19 cellular contexts compared by ENCODE assay signal in genomic region chr1:47682198-47682597, GRCh38.
DNase-seq lines count a peak whose midpoint lies in the region; ATAC-seq and TF ChIP-seq lines count a peak whose summit lies in the region.
"Had no signal": no experiment of that assay in that cellular context is flagged by ENCODE, and none has a peak within 500 bp of the region (broad histone marks: within the 10 kb centered on the region; RNA-seq: fewer than 3 reads in every experiment).

No MANE protein-coding gene starts in this region.

- H3K4me1 Mint-ChIP-seq in activated CD8-positive, alpha-beta memory T cell treated with anti-CD3 and anti-CD28 coated beads, Interleukin-2, amount 10 ng/mL, durations not matched to agents 7 days and 5 days, result no peaks in the 10 kb centered on the region
- peaks cover 37% of the 10 kb centered on the region for H3K4me1 Mint-ChIP-seq in neural progenitor cell
- no peaks in the 10 kb centered on the region for H3K4me1 Mint-ChIP-seq in MCF 10A (ENCODE audit: insufficient read depth, unreplicated experiment)
- H3K4me1 Mint-ChIP-seq: CD4-positive, CD25-positive, alpha-beta regulatory T cell had no signal

- H3K4me1 ChIP-seq in colonic mucosa (no peaks in the 10 kb centered on the region), neural progenitor cell (peaks cover 34% of the 10 kb centered on the region), thyroid gland (no peaks in the 10 kb centered on the region)
- H3K4me1 ChIP-seq: Peyer's patch had no signal

- BruUV-seq in MCF 10A (replicated peaks; lab: Mats Ljungman, UMichigan), result no TSS peak

- peaks cover 21% of the 10 kb centered on the region for H3F3A ChIP-seq in neural progenitor cell (ENCODE audit: low read depth)

- no peaks in the 10 kb centered on the region for H3K79me2 ChIP-seq in neural progenitor cell (ENCODE audit: low read depth)

- TF ChIP-seq POLR2A in thyroid gland (IDR thresholded peaks at IDR 0.05), result no peak

- no peaks in the 10 kb centered on the region for H4K20me1 ChIP-seq in neural progenitor cell (ENCODE audit: low read depth)

- no peak overlapping the region for H2AFZ ChIP-seq in neural progenitor cell (replicated peaks)

- H3K9me3 Mint-ChIP-seq in activated CD8-positive, alpha-beta memory T cell treated with anti-CD3 and anti-CD28 coated beads, Interleukin-2, amount 10 ng/mL, durations not matched to agents 7 days and 5 days (ENCODE audit: low read depth), result no peaks in the 10 kb centered on the region
- H3K9me3 Mint-ChIP-seq in neural progenitor cell (no peaks in the 10 kb centered on the region), MCF 10A (ENCODE audit: unreplicated experiment) (no peaks in the 10 kb centered on the region)

- intact Hi-C loops in colonic mucosa (cut with DNase I) (no loop called here), thyroid gland (cut with DNase I) (no loop called here), MCF 10A (cut with micrococcal nuclease) (no loop called here)

- no peak overlapping the region for H3K4me2 ChIP-seq in neural progenitor cell

- no peak overlapping the region for H3K27ac Mint-ChIP-seq in activated CD8-positive, alpha-beta memory T cell treated with anti-CD3 and anti-CD28 coated beads, Interleukin-2, amount 10 ng/mL, durations not matched to agents 7 days and 5 days
- H3K27ac Mint-ChIP-seq in neural progenitor cell (peak overlapping the region; percentile 32), MCF 10A (ENCODE audit: low read depth, unreplicated experiment) (no peak overlapping the region)
- H3K27ac Mint-ChIP-seq: CD4-positive, CD25-positive, alpha-beta regulatory T cell had no signal

- 43 to 67% methylated on average over 6 to 7 of the region's 7 CpGs for WGBS in thyroid gland, 2 donors

- no peak overlapping the region for H3K9ac ChIP-seq in colonic mucosa (ENCODE audit: low read depth in 2 of 2, low read length in 2 of 2)
- H3K9ac ChIP-seq in neural progenitor cell, result no peak overlapping the region

- TF ChIP-seq CTCF in colonic mucosa (IDR thresholded peaks at IDR 0.05), result no peak
- no peak for TF ChIP-seq CTCF in neural progenitor cell (IDR thresholded peaks at IDR 0.05)
- TF ChIP-seq CTCF in thyroid gland (IDR thresholded peaks at IDR 0.05), result no peak
- no peak for TF ChIP-seq CTCF in MCF 10A (IDR thresholded peaks at IDR 0.05; ENCODE audit: unreplicated experiment)

- H3K27ac ChIP-seq in colonic mucosa, result no peak overlapping the region
- no peak overlapping the region for H3K27ac ChIP-seq in neural progenitor cell
- no peak overlapping the region for H3K27ac ChIP-seq in thyroid gland
- H3K27ac ChIP-seq: Peyer's patch had no signal

- CTCF ChIA-PET in activated CD8-positive, alpha-beta memory T cell treated with anti-CD3 and anti-CD28 coated beads, Interleukin-2, amount 10 ng/mL, durations not matched to agents 7 days and 5 days (lab: Charles Lee), result no interaction called here
- CTCF ChIA-PET in MCF 10A (lab: Yijun Ruan, JAX), result interaction anchor here (0.7 kb wide), 1 partner anchor 246 kb away, joined by 3 read pairs; no protein-coding TSS in a partner anchor

- no peak overlapping the region for H3K4me3 ChIP-seq in colonic mucosa
- H3K4me3 ChIP-seq in neural progenitor cell, result no peak overlapping the region
- H3K4me3 ChIP-seq in thyroid gland (replicated peaks in 1 of 3), result no peak overlapping the region
- H3K4me3 ChIP-seq: Peyer's patch had no signal

- no peak for ATAC-seq in activated CD8-positive, alpha-beta memory T cell treated with anti-CD3 and anti-CD28 coated beads, Interleukin-2, amount 10 ng/mL, durations not matched to agents 7 days and 5 days

- POLR2A ChIA-PET in MCF 10A (lab: Yijun Ruan, JAX), result no interaction called here

- H3K4me3 Mint-ChIP-seq in activated CD8-positive, alpha-beta memory T cell treated with anti-CD3 and anti-CD28 coated beads, Interleukin-2, amount 10 ng/mL, durations not matched to agents 7 days and 5 days, result no peak overlapping the region
- H3K4me3 Mint-ChIP-seq in neural progenitor cell, result no peak overlapping the region
- no peak overlapping the region for H3K4me3 Mint-ChIP-seq in MCF 10A (ENCODE audit: unreplicated experiment)
- H3K4me3 Mint-ChIP-seq: CD4-positive, CD25-positive, alpha-beta regulatory T cell had no signal

- H3K9me3 ChIP-seq in colonic mucosa (no peaks in the 10 kb centered on the region), neural progenitor cell (ENCODE audit: low read depth) (no peaks in the 10 kb centered on the region), thyroid gland (no peaks in the 10 kb centered on the region)
- H3K9me3 ChIP-seq: Peyer's patch had no signal

- no peaks in the 10 kb centered on the region for H3K27me3 ChIP-seq in colonic mucosa
- no peaks in the 10 kb centered on the region for H3K27me3 ChIP-seq in neural progenitor cell
- no peaks in the 10 kb centered on the region for H3K27me3 ChIP-seq in thyroid gland
- H3K27me3 ChIP-seq: Peyer's patch had no signal

- DNase-seq in activated CD8-positive, alpha-beta memory T cell treated with anti-CD3 and anti-CD28 coated beads, Interleukin-2, amount 10 ng/mL, durations not matched to agents 7 days and 5 days, result peak; percentile 33
- DNase-seq in colonic mucosa (peak; percentile 13), neural progenitor cell (ENCODE audit: low spot score) (no peak), thyroid gland (peak; percentile 13 to 28), MCF 10A (ENCODE audit: unreplicated experiment) (no peak), NCI-H2171 treated with DMSO at 0.1 percent for 48 hours (lab: John Stamatoyannopoulos, UW) (no peak), NCI-H128 (lab: John Stamatoyannopoulos, UW; ENCODE audit: unreplicated experiment) (no peak)
- DNase-seq: CD4-positive, CD25-positive, alpha-beta regulatory T cell; COR-L47; DMS79; KG1; NCI-H1092 treated with DMSO at 0.1 percent for 48 hours; NCI-H146; NCI-H2029; NCI-H226; NCI-H524; NCI-H774; NK-92 treated with Interleukin-12 subunit alpha and Interleukin-12 subunit beta, amount 100 ng/mL, for 24 hours; Peyer's patch had no signal

- H3K36me3 ChIP-seq in colonic mucosa, result no peaks in the 10 kb centered on the region
- H3K36me3 ChIP-seq in neural progenitor cell, result no peaks in the 10 kb centered on the region
- no peaks in the 10 kb centered on the region for H3K36me3 ChIP-seq in thyroid gland
- H3K36me3 ChIP-seq: Peyer's patch had no signal

- H3K27me3 Mint-ChIP-seq in activated CD8-positive, alpha-beta memory T cell treated with anti-CD3 and anti-CD28 coated beads, Interleukin-2, amount 10 ng/mL, durations not matched to agents 7 days and 5 days, result peaks cover 6% of the 10 kb centered on the region
- H3K27me3 Mint-ChIP-seq in neural progenitor cell (ENCODE audit: insufficient read depth, low read depth), result peaks cover 12% of the 10 kb centered on the region
- H3K27me3 Mint-ChIP-seq in MCF 10A (ENCODE audit: insufficient read depth, unreplicated experiment), result no peaks in the 10 kb centered on the region
- H3K27me3 Mint-ChIP-seq: CD4-positive, CD25-positive, alpha-beta regulatory T cell had no signal

- no peaks in the 10 kb centered on the region for H3K36me3 Mint-ChIP-seq in activated CD8-positive, alpha-beta memory T cell treated with anti-CD3 and anti-CD28 coated beads, Interleukin-2, amount 10 ng/mL, durations not matched to agents 7 days and 5 days
- H3K36me3 Mint-ChIP-seq in neural progenitor cell (no peaks in the 10 kb centered on the region), MCF 10A (ENCODE audit: insufficient read depth, unreplicated experiment) (peaks cover 10% of the 10 kb centered on the region)
- H3K36me3 Mint-ChIP-seq: CD4-positive, CD25-positive, alpha-beta regulatory T cell had no signal

Comparison
In these comparisons a context has a peak if more than half of its experiments do, and no peak if none do; other contexts are left out.
1. DNase-seq: peak in activated CD8-positive, alpha-beta memory T cell treated with anti-CD3 and anti-CD28 coated beads, Interleukin-2, amount 10 ng/mL, durations not matched to agents 7 days and 5 days (single experiment), colonic mucosa (single experiment) and thyroid gland (2 of 2); none in neural progenitor cell (single experiment), MCF 10A (single experiment), NCI-H2171 treated with DMSO at 0.1 percent for 48 hours (single experiment) and NCI-H128 (single experiment).